8 cellular contexts compared by ENCODE assay signal in the genomic region with DNA sequence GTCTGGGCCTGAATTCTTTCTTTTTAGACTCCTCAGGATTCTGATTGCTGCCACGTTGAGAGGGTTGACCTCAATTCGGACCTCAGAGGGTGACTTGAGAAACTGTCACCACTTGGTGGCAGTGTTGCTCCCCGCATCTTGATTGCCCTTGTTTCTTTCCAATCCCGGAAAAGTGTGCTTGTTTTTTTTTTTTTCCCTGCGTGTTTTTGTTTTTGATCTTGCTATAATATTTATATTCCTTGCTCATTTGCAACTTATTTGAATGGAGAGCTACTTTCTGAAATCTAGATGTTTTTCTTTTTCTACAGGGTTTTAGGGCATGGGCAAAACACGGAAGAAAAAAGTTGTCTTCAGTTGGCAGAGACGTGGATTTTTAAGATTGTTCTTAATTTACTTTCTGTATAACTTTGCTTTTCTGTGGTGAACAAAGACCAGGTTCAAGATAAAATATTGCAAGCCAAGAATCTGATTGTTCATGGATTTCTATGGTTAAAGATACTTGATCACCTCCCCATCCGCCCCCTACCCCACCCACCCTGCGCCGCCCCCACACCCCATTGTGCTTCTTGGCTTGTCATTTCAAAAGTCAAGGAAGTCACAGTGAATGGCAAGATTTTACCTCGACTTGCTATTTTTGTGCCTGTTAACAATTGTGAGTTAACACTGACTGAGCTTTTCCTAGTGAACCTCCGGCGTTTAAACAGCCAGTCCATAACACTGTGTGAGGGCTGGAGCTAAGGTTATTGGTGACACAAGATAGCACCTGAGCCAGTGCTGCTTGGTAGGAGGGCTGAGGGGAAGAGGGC.
DNase-seq lines count a peak whose midpoint lies in the region; ATAC-seq and TF ChIP-seq lines count a peak whose summit lies in the region.

No MANE protein-coding gene starts in this region.

- no peaks in the 10 kb centered on the region for H3K9me3 Mint-ChIP-seq in activated T-helper 2 cell treated with anti-CD3 and anti-CD28 coated beads, Interferon-gamma antibody, Interleukin-2, Interleukin-4, amounts not matched to agents 10 μg/mL and 5 μg/mL and 100 μg/mL, durations not matched to agents 14 hours and 24 hours and 36 hours

- H3K36me3 Mint-ChIP-seq in activated T-helper 2 cell treated with anti-CD3 and anti-CD28 coated beads, Interferon-gamma antibody, Interleukin-2, Interleukin-4, amounts not matched to agents 10 μg/mL and 5 μg/mL and 100 μg/mL, durations not matched to agents 14 hours and 24 hours and 36 hours (ENCODE audit: low read depth) = peaks cover 35% of the 10 kb centered on the region

- no peaks in the 10 kb centered on the region for H3K27me3 Mint-ChIP-seq in activated T-helper 2 cell treated with anti-CD3 and anti-CD28 coated beads, Interferon-gamma antibody, Interleukin-2, Interleukin-4, amounts not matched to agents 10 μg/mL and 5 μg/mL and 100 μg/mL, durations not matched to agents 14 hours and 24 hours and 36 hours (ENCODE audit: low read depth)

- H3K4me3 Mint-ChIP-seq in activated T-helper 2 cell treated with anti-CD3 and anti-CD28 coated beads, Interferon-gamma antibody, Interleukin-2, Interleukin-4, amounts not matched to agents 10 μg/mL and 5 μg/mL and 100 μg/mL, durations not matched to agents 14 hours and 24 hours and 36 hours (ENCODE audit: low read depth) = peak overlapping the region; percentile 67

- TF ChIP-seq CTCF in GM12864 (IDR thresholded peaks at IDR 0.05; ENCODE audit: low read depth, low read length, missing control alignments) = peak; percentile 84
- peak; percentile 87 for TF ChIP-seq CTCF in fibroblast of villous mesenchyme (IDR thresholded peaks at IDR 0.05; ENCODE audit: insufficient read depth, low read depth, low read length)

- ATAC-seq in GM18867 (IDR thresholded peaks at IDR 0.05; ENCODE audit: unreplicated experiment) = no peak

- H3K27ac Mint-ChIP-seq in activated T-helper 2 cell treated with anti-CD3 and anti-CD28 coated beads, Interferon-gamma antibody, Interleukin-2, Interleukin-4, amounts not matched to agents 10 μg/mL and 5 μg/mL and 100 μg/mL, durations not matched to agents 14 hours and 24 hours and 36 hours = peak overlapping the region; percentile 61

- intact Hi-C loops in activated T-helper 2 cell treated with anti-CD3 and anti-CD28 coated beads, Interferon-gamma antibody, Interleukin-2, Interleukin-4, amounts not matched to agents 10 μg/mL and 5 μg/mL and 100 μg/mL, durations not matched to agents 14 hours and 24 hours and 36 hours (cut with micrococcal nuclease) = loop anchor here (1.0 to 10.0 kb wide), 5 partner anchors 70 to 669 kb away; no protein-coding TSS in a partner anchor

- H3K4me1 Mint-ChIP-seq in activated T-helper 2 cell treated with anti-CD3 and anti-CD28 coated beads, Interferon-gamma antibody, Interleukin-2, Interleukin-4, amounts not matched to agents 10 μg/mL and 5 μg/mL and 100 μg/mL, durations not matched to agents 14 hours and 24 hours and 36 hours (ENCODE audit: low read depth) = peaks cover 16% of the 10 kb centered on the region

- H3K4me3 ChIP-seq in GM12864 (ENCODE audit: low read depth, low read length) (no peak overlapping the region), fibroblast of villous mesenchyme (ENCODE audit: low read depth, low read length) (peak overlapping the region; percentile 26)

- DNase-seq in GM12864 (ENCODE audit: low read depth) (no peak), HT1080 (ENCODE audit: low read depth) (peak; percentile 67), RPMI8226 (peak; percentile 66), fibroblast of villous mesenchyme (ENCODE audit: low read depth) (peak; percentile 85), nucleus accumbens (lab: John Stamatoyannopoulos, UW) (peak in 47 of 56 donors; percentile 4 to 86 (median 45)), substantia nigra (lab: John Stamatoyannopoulos, UW) (peak in 41 of 49 donors; percentile 4 to 76 (median 53))
- DNase-seq in activated T-helper 2 cell treated with anti-CD3 and anti-CD28 coated beads, Interferon-gamma antibody, Interleukin-2, Interleukin-4, amounts not matched to agents 10 μg/mL and 5 μg/mL and 100 μg/mL, durations not matched to agents 14 hours and 24 hours and 36 hours (ENCODE audit: low spot score) = peak; percentile 36

- H3K27ac ChIP-seq in substantia nigra (ENCODE audit: low read depth, low read length, poor library complexity, severe bottlenecking) = no peak overlapping the region
